14 cellular contexts compared by ENCODE assay signal in the genomic region with DNA sequence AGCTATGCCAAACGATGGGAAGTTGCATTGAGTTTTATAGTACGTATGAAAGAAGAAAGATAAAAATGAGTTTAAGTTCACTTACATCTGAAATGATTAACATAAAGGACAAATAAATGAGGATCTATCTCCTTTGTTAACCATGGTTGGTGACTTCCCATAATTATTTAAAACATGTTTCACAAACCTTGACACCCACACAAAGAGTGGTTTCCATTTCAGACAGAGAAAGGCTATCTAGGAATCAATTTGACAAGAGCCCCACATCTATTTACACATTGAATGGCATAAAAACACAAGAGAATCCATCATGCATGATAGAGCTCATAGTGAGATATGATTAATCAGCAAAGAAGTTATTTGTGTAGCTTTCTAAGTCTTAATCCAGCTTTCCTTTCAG.
"Had no signal": no experiment of that assay in that cellular context is flagged by ENCODE, and none has a peak within 500 bp of the region (broad histone marks: within the 10 kb centered on the region; RNA-seq: fewer than 3 reads in every experiment).

No MANE protein-coding gene starts in this region.

- H3K27me3 ChIP-seq: breast epithelium had no signal

- H3K27ac Mint-ChIP-seq: activated CD8-positive, alpha-beta memory T cell treated with anti-CD3 and anti-CD28 coated beads, Interleukin-2, amount 10 ng/mL, durations not matched to agents 7 days and 5 days; nephron had no signal

- H3K4me1 ChIP-seq: breast epithelium had no signal

- H3K9me3 Mint-ChIP-seq: activated T-cell treated with anti-CD3 and anti-CD28 coated beads, Interleukin-2, amount 50 U/mL, for 4 hours; nephron had no signal

- DNase-seq: activated CD8-positive, alpha-beta memory T cell treated with anti-CD3 and anti-CD28 coated beads, Interleukin-2, amount 10 ng/mL, durations not matched to agents 7 days and 5 days; activated effector memory CD4-positive, alpha-beta T cell treated with anti-CD3 and anti-CD28 coated beads, Interleukin-2, amount 50 U/mL, for 16 hours; activated naive CD8-positive, alpha-beta T cell treated with anti-CD3 and anti-CD28 coated beads, Interleukin-2, amount 10 ng/mL, durations not matched to agents 7 days and 5 days; activated T-cell treated with anti-CD3 and anti-CD28 coated beads, Interleukin-2, amount 50 U/mL, for 4 hours; aorta; hippocampal formation; lower lobe of right lung; stimulated activated CD4-positive, alpha-beta T cell treated with anti-CD3 and anti-CD28 coated beads, Interleukin-4, amount 100 ng/mL, for 1 hour; stimulated activated CD8-positive, alpha-beta memory T cell treated with anti-CD3 and anti-CD28 coated beads, Interleukin-4, amount 100 ng/mL, for 48 hours; stomach had no signal

- FAIRE-seq: endometrium had no signal

- H3K27ac ChIP-seq: breast epithelium, lower lobe of right lung, stomach had no signal

- ATAC-seq: activated CD4-positive, CD25-positive, alpha-beta regulatory T cell treated with anti-CD3 and anti-CD28 coated beads, Interleukin-2, amount 50 U/mL, for 24 hours; activated CD8-positive, alpha-beta memory T cell treated with anti-CD3 and anti-CD28 coated beads, Interleukin-2, amount 10 ng/mL, durations not matched to agents 7 days and 5 days; activated T-cell treated with anti-CD3 and anti-CD28 coated beads, Interleukin-2, amount 50 U/mL, for 4 hours; lower lobe of right lung had no signal

- H3K4me1 Mint-ChIP-seq: nephron had no signal

- H3K4me3 Mint-ChIP-seq: activated CD8-positive, alpha-beta memory T cell treated with anti-CD3 and anti-CD28 coated beads, Interleukin-2, amount 10 ng/mL, durations not matched to agents 7 days and 5 days; activated naive CD8-positive, alpha-beta T cell treated with anti-CD3 and anti-CD28 coated beads, Interleukin-2, amount 10 ng/mL, durations not matched to agents 7 days and 5 days; activated T-cell treated with anti-CD3 and anti-CD28 coated beads, Interleukin-2, amount 50 U/mL, for 4 hours; nephron had no signal

- H3K4me3 ChIP-seq: breast epithelium, lower lobe of right lung, stomach had no signal

- H3K36me3 ChIP-seq: breast epithelium, lower lobe of right lung, stomach had no signal

- H3K9me3 ChIP-seq: breast epithelium, lower lobe of right lung, stomach had no signal
